Comparison of ENCODE assay signal across 8 cellular contexts in genomic region chr1:145845514-145846161, GRCh38. TPM values are rescaled to one million over a fixed set of nuclear protein-coding genes. Genes with fewer than 3 reads are reported as not detected.
A peak's percentile ranks its signal among the peaks of the same experiment; 100 is the strongest.
DNase-seq lines count a peak whose midpoint lies in the region; ATAC-seq and TF ChIP-seq lines count a peak whose summit lies in the region.

Gene NUDT17, plus strand, starts transcription at chr1:145845630. Its CDS starts 11 bp downstream, at chr1:145845641.

- ATAC-seq in GM19025 (IDR thresholded peaks at IDR 0.05; ENCODE audit: low read depth, unreplicated experiment) (peak; percentile 56), HG03378 (IDR thresholded peaks at IDR 0.05; ENCODE audit: unreplicated experiment) (peak; percentile 46)

- H3K27me3 ChIP-seq in BJ (ENCODE audit: control insufficient read depth, insufficient read depth, low read length) (no peaks in the 10 kb centered on the region), endocrine pancreas (ENCODE audit: control insufficient read depth, insufficient read depth, low read length) (no peaks in the 10 kb centered on the region)

- POLR2A ChIA-PET in BJ (lab: Charles Lee) = interaction anchor here (0.6 kb wide), 1 partner anchor 66 kb away, joined by 4 read pairs; no protein-coding TSS in a partner anchor

- H3K9ac ChIP-seq in endocrine pancreas (ENCODE audit: control insufficient read depth, insufficient read depth, low read length) = peak within 1 kb of the TSS; percentile 75

- no peaks in the 10 kb centered on the region for H3K4me1 ChIP-seq in endocrine pancreas (ENCODE audit: control insufficient read depth, insufficient read depth, low read length)

- H3K4me3 ChIP-seq in BJ (ENCODE audit: low read depth, low read length) = peak within 1 kb of the TSS; percentile 60
- peak within 1 kb of the TSS; percentile 80 for H3K4me3 ChIP-seq in endocrine pancreas (ENCODE audit: control insufficient read depth, insufficient read depth, low read length)

- peaks cover 21% of the 10 kb centered on the region for H3K36me3 ChIP-seq in BJ (ENCODE audit: control insufficient read depth, insufficient read depth, low read length)
- no peaks in the 10 kb centered on the region for H3K36me3 ChIP-seq in endocrine pancreas (ENCODE audit: control insufficient read depth, insufficient read depth, low read length)

- CTCF ChIA-PET in BJ (lab: Yijun Ruan, JAX) = interaction anchor here (0.8 to 11.1 kb wide), 37 partner anchors 9 to 193 kb away, joined by 3 to 179 read pairs (median 7); partner anchors contain the start of genes ANKRD34A, ANKRD35, HJV and ITGA10

- no peaks in the 10 kb centered on the region for H3K9me3 ChIP-seq in endocrine pancreas (ENCODE audit: control insufficient read depth, low read length)

- DNase-seq in BJ (ENCODE audit: low read depth) (no peak), NCI-H774 (lab: John Stamatoyannopoulos, UW) (peak; percentile 70), midbrain (lab: John Stamatoyannopoulos, UW) (peak; percentile 71)
- DNase-seq in activated CD8-positive, alpha-beta memory T cell treated with anti-CD3 and anti-CD28 coated beads for 24 hours = peak; percentile 92
- peak; percentile 67 to 73 for DNase-seq in stimulated activated CD8-positive, alpha-beta memory T cell treated with anti-CD3 and anti-CD28 coated beads, Interleukin-2, amount 100 ng/mL, for 48 hours (ENCODE audit: low read depth in 2 of 2)

- TF ChIP-seq CTCF in BJ (IDR thresholded peaks at IDR 0.05; ENCODE audit: insufficient read depth, low read depth, low read length) = peak; percentile 98

RNA-seq across cellular contexts. Expression of gene NUDT17, which starts in this region (rescaled TPM):
- 4.3 and 4.5 TPM in 2 replicates for polyA plus RNA-seq in BJ (2011; rRNA removed)
- 1.3 and 1.8 TPM in 2 replicates for polyA minus RNA-seq in BJ (2011; rRNA and poly(A)+ RNA removed)
